In the genomic region with DNA sequence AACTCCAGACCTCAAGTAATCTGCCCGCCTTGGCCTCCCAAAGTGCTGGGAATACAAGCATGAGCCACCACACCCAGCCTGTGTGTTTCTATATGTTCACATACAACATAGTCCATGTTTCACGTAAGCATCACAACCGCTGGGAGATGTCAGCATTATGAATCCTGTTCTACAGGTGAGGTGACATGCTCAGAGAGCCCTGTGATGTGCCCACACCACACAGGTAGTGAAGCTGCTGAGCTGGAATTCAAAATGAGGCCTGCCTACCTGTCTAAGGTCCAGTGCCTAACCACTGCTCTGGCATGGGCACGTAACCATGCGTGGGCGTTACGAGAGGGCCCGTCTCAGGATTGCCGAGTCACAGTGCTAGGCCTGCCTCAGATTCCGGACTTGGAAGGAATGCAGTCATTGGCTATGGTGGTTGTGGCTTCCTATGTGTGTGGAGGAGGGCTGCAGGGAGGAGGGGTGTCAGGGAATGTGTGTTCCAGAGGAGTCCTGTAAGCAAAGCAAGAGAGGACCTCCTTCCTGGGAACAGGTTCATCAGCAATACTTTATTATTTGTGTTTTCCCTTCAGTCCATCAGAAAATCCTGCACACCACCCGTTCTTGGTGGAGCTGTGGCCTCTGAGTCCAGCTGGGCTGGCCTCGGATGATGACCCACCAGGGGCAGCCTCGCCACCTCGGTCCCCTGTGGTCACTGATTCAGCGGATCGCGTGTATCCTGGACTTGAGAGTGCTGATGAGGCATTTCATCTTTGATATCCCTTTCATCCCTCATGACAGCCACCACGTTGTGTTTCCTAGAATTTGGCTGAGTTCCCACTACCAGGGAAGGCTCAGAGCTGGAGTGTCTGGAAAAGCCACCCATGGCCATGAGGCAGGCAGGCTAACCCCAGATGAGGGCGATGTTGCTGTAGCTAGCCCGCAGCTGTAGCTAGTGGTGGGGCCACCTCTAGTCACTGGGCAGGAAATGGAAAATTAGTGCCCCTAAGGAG, we compare ENCODE assay signal across 1 cellular context.
TF ChIP-seq lines count a peak whose summit lies in the region.

No MANE protein-coding gene starts in this region.

TF ChIP-seq in H1, 55 proteins besides CTCF, POLR2A, EP300 and RAD21:
- TF ChIP-seq RXRA (IDR thresholded peaks at IDR 0.05; ENCODE audit: insufficient read depth, low read depth, low read length) = no peak
- TF ChIP-seq BACH1 (IDR thresholded peaks at IDR 0.05; ENCODE audit: low read length) = no peak
- no peak for TF ChIP-seq CTBP2 (IDR thresholded peaks at IDR 0.05; ENCODE audit: borderline replicate concordance, insufficient read depth, insufficient read length, low read length)
- TF ChIP-seq ZNF274 (IDR thresholded peaks at IDR 0.05; ENCODE audit: borderline replicate concordance, extremely low read depth, low read length) = no peak
- TF ChIP-seq, protein P1, sequence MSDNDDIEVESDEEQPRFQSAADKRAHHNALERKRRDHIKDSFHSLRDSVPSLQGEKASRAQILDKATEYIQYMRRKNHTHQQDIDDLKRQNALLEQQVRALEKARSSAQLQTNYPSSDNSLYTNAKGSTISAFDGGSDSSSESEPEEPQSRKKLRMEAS (IDR thresholded peaks at IDR 0.05) = no peak
- no peak for TF ChIP-seq KDM1A (IDR thresholded peaks at IDR 0.05; ENCODE audit: borderline replicate concordance, low read length)
- TF ChIP-seq SAP30 (IDR thresholded peaks at IDR 0.05; ENCODE audit: insufficient read depth, insufficient replicate concordance, low read length) = no peak
- TF ChIP-seq YY1 (IDR thresholded peaks at IDR 0.05; ENCODE audit: low read depth, low read length) = no peak
- no peak for TF ChIP-seq CHD2 (IDR thresholded peaks at IDR 0.05; ENCODE audit: low read length)
